1 cellular context compared by ENCODE assay signal in the genomic region with DNA sequence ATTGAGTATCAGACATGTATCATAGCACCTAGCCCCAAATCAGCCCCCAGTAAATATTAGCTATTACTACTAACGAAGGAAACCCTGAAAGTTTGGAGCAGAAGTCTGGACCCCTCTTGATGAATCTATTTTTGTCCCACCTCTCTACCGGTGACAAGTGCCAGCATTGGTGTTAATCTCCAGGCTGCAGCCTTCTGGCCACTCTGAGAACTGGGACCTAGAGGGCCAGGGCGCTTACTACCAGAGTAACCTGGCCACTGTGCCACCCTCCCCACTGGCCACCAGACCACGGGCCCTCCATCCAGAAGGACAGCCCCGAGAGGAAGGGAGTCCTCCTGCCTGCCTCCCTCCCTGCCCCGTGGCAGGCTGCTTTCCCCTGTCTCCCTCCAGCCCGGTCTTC.
TF ChIP-seq lines count a peak whose summit lies in the region.

No MANE protein-coding gene starts in this region.

TF ChIP-seq in A549, 52 proteins besides CTCF, POLR2A, EP300 and RAD21 (continued from another document):
- TF ChIP-seq, protein P1, sequence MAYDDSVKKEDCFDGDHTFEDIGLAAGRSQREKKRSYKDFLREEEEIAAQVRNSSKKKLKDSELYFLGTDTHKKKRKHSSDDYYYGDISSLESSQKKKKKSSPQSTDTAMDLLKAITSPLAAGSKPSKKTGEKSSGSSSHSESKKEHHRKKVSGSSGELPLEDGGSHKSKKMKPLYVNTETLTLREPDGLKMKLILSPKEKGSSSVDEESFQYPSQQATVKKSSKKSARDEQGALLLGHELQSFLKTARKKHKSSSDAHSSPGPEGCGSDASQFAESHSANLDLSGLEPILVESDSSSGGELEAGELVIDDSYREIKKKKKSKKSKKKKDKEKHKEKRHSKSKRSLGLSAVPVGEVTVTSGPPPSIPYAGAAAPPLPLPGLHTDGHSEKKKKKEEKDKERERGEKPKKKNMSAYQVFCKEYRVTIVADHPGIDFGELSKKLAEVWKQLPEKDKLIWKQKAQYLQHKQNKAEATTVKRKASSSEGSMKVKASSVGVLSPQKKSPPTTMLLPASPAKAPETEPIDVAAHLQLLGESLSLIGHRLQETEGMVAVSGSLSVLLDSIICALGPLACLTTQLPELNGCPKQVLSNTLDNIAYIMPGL (CRISPR knock-in tag; IDR thresholded peaks at IDR 0.05; ENCODE audit: borderline replicate concordance): no peak
- TF ChIP-seq BHLHE40 (IDR thresholded peaks at IDR 0.05; ENCODE audit: low read depth, low read length) (no peak), ZFP36 (IDR thresholded peaks at IDR 0.05; ENCODE audit: borderline replicate concordance, partially characterized antibody) (no peak), KDM5A (IDR thresholded peaks at IDR 0.05) (no peak), ZC3H11A (IDR thresholded peaks at IDR 0.05) (no peak), HOXA7 (CRISPR knock-in tag; IDR thresholded peaks at IDR 0.05) (no peak)
